In the genomic region with DNA sequence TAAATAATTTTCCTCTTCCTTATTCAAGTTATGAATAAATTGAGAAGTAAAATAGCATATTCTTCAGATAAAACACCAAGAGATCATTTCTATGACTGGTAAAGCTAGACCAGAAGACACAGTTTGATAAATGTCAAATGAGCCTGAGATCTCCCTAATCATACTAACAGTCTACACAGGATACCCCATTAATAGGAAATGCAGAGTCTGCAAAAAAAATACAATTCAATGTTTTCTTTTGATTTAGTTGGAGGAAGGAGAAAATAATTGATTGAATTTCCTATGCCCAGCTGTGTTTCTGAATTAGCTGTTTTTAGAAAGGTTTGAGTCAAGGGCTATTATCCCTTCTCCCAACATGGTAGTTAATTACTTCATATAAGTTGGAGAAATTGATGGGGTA, we compare ENCODE assay signal across 8 cellular contexts.
"Had no signal": no experiment of that assay in that cellular context is flagged by ENCODE, and none has a peak within 500 bp of the region (broad histone marks: within the 10 kb centered on the region; RNA-seq: fewer than 3 reads in every experiment).

No MANE protein-coding gene starts in this region.

- ATAC-seq: K562 had no signal

- H3K9ac ChIP-seq: KMS-11 had no signal

- DNase-seq: Karpas-422, Kasumi-1, KBM-7, KG1 had no signal

- H3K27ac ChIP-seq: HL-60, KMS-11 had no signal

- H3K4me3 ChIP-seq: K562 had no signal

- FAIRE-seq: HTR-8/SVneo, K562 had no signal

- H3K4me2 ChIP-seq: KMS-11 had no signal
